ENCODE assay signal across 43 cellular contexts in the genomic region with DNA sequence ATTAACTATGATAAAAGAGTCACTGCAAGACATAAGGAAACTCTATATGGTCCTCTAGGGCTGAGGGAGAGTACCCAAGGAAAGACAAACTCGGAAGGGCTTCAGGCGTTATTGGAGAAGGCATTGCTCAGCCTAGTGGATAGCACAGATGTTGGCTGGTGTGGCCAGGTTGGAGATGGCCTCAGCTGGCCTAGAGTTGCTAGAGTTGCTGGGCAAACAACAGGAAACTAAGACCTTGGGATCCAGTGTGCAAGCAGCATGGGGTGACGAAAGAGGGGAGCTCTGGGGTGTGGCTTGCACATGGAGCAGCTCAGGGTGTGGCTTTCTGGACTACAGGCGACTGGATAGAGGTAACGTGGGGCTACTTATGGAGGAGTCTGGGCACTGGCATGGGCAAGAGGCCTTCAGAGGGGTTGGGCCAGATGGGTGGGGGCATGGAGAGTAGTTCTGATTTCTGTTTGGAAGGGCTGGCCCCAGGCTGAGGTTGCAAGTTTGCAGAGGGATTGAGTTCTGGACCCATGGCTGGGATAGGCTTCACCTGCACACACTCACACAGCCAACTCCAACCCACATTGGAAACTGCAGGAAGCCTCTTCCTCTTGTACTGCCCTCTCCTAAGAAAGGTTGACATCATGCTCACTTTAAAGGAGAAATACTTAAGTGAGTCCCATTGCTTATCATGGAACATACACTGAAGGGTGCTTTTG. TPM values are rescaled to one million over a fixed set of nuclear protein-coding genes. Genes with fewer than 3 reads are reported as not detected.
"Had no signal": no experiment of that assay in that cellular context is flagged by ENCODE, and none has a peak within 500 bp of the region (broad histone marks: within the 10 kb centered on the region; RNA-seq: fewer than 3 reads in every experiment).

No MANE protein-coding gene starts in this region.

- DNase-seq: activated effector memory CD4-positive, alpha-beta T cell treated with anti-CD3 and anti-CD28 coated beads, Interleukin-2, amount 50 U/mL, for 16 hours; activated effector memory CD4-positive, alpha-beta T cell treated with Interleukin-2 at 50 U/mL for 16 hours; activated gamma-delta T cell; activated gamma-delta T cell treated with Interleukin-2 at 50 U/mL for 16 hours; activated naive CD4-positive, alpha-beta T cell; activated naive CD4-positive, alpha-beta T cell treated with anti-CD3 and anti-CD28 coated beads for 36 hours; activated naive CD4-positive, alpha-beta T cell treated with anti-CD3 and anti-CD28 coated beads, Interleukin-2, amount 10 ng/mL, durations not matched to agents 7 days and 5 days; activated naive CD4-positive, alpha-beta T cell treated with anti-CD3 and anti-CD28 coated beads, Interleukin-2, amount 50 U/mL, for 16 hours; activated naive CD4-positive, alpha-beta T cell treated with Interleukin-2 at 50 U/mL for 16 hours; activated naive CD8-positive, alpha-beta T cell treated with anti-CD3 and anti-CD28 coated beads for 36 hours; activated naive CD8-positive, alpha-beta T cell treated with anti-CD3 and anti-CD28 coated beads, Interleukin-2, amount 10 ng/mL, durations not matched to agents 7 days and 5 days; activated naive CD8-positive, alpha-beta T cell treated with anti-CD3 and anti-CD28 coated beads, Interleukin-2, amount 50 U/mL, for 24 hours; activated T-cell treated with anti-CD3 and anti-CD28 coated beads, Interleukin-2, amount 50 U/mL, for 24 hours; activated T-cell treated with anti-CD3 and anti-CD28 coated beads, Interleukin-2, amount 50 U/mL, for 4 hours; activated T-cell treated with anti-CD3 and anti-CD28 coated beads, Interleukin-2, amount 50 U/mL, for 48 hours; activated T-cell treated with anti-CD3 and anti-CD28 coated beads, Interleukin-2, amount 50 U/mL, for 72 hours; adrenal gland; amniotic stem cell; amygdala; anterior cingulate cortex; aorta; body of pancreas; brain microvascular endothelial cell; caudate nucleus; central memory CD4-positive, alpha-beta T cell; cerebellar nuclear complex had no signal

- H3K4me1 ChIP-seq: adrenal gland, ascending aorta, body of pancreas, breast epithelium had no signal

- H3K4me3 Mint-ChIP-seq: activated naive CD4-positive, alpha-beta T cell treated with anti-CD3 and anti-CD28 coated beads for 36 hours; activated naive CD4-positive, alpha-beta T cell treated with anti-CD3 and anti-CD28 coated beads, Interleukin-2, amount 10 ng/mL, durations not matched to agents 7 days and 5 days; activated naive CD4-positive, alpha-beta T cell treated with anti-CD3 and anti-CD28 coated beads, Interleukin-2, amount 50 U/mL, for 24 hours; activated naive CD8-positive, alpha-beta T cell; activated naive CD8-positive, alpha-beta T cell treated with anti-CD3 and anti-CD28 coated beads for 36 hours; activated naive CD8-positive, alpha-beta T cell treated with anti-CD3 and anti-CD28 coated beads, Interleukin-2, amount 10 ng/mL, durations not matched to agents 7 days and 5 days; activated naive CD8-positive, alpha-beta T cell treated with anti-CD3 and anti-CD28 coated beads, Interleukin-2, amount 50 U/mL, for 24 hours; activated T-cell treated with anti-CD3 and anti-CD28 coated beads, Interleukin-2, amount 50 U/mL, for 24 hours; activated T-cell treated with anti-CD3 and anti-CD28 coated beads, Interleukin-2, amount 50 U/mL, for 4 hours; activated T-cell treated with anti-CD3 and anti-CD28 coated beads, Interleukin-2, amount 50 U/mL, for 72 hours; activated T-helper 1 cell treated with anti-CD3 and anti-CD28 coated beads, Interleukin-12 subunit alpha, Interleukin-12 subunit beta, Interleukin-2, Interleukin-4 antibody, amounts not matched to agents 30 ng/mL and 10 ng/mL and 1 ng/mL, durations not matched to agents 14 hours and 24 hours and 36 hours; activated T-helper 17 cell treated with anti-CD3 and anti-CD28 coated beads, Interleukin-2, amount 50 U/mL, for 72 hours; brain; central memory CD8-positive, alpha-beta T cell had no signal

- H3K9me3 ChIP-seq: adrenal gland, ascending aorta, body of pancreas, breast epithelium had no signal

- H3K9me3 Mint-ChIP-seq: activated naive CD4-positive, alpha-beta T cell treated with anti-CD3 and anti-CD28 coated beads for 36 hours; activated naive CD4-positive, alpha-beta T cell treated with anti-CD3 and anti-CD28 coated beads, Interleukin-2, amount 10 ng/mL, durations not matched to agents 7 days and 5 days; activated naive CD4-positive, alpha-beta T cell treated with anti-CD3 and anti-CD28 coated beads, Interleukin-2, amount 50 U/mL, for 24 hours; activated naive CD4-positive, alpha-beta T cell treated with anti-CD3 and anti-CD28 coated beads, Interleukin-2, amount 50 U/mL, for 72 hours; activated naive CD8-positive, alpha-beta T cell treated with anti-CD3 and anti-CD28 coated beads for 36 hours; activated naive CD8-positive, alpha-beta T cell treated with anti-CD3 and anti-CD28 coated beads, Interleukin-2, amount 10 ng/mL, durations not matched to agents 7 days and 5 days; activated naive CD8-positive, alpha-beta T cell treated with anti-CD3 and anti-CD28 coated beads, Interleukin-2, amount 50 U/mL, for 24 hours; activated T-cell treated with anti-CD3 and anti-CD28 coated beads, Interleukin-2, amount 50 U/mL, for 24 hours; activated T-cell treated with anti-CD3 and anti-CD28 coated beads, Interleukin-2, amount 50 U/mL, for 4 hours; activated T-cell treated with anti-CD3 and anti-CD28 coated beads, Interleukin-2, amount 50 U/mL, for 72 hours; activated T-helper 1 cell treated with anti-CD3 and anti-CD28 coated beads, Interleukin-12 subunit alpha, Interleukin-12 subunit beta, Interleukin-2, Interleukin-4 antibody, amounts not matched to agents 30 ng/mL and 10 ng/mL and 1 ng/mL, durations not matched to agents 14 hours and 24 hours and 36 hours; activated T-helper 17 cell treated with anti-CD3 and anti-CD28 coated beads, Interleukin-2, amount 50 U/mL, for 72 hours; activated T-helper 2 cell treated with anti-CD3 and anti-CD28 coated beads, Interferon-gamma antibody, Interleukin-2, Interleukin-4, amounts not matched to agents 10 μg/mL and 5 μg/mL and 100 μg/mL, durations not matched to agents 14 hours and 24 hours and 36 hours; brain; central memory CD8-positive, alpha-beta T cell had no signal

- FAIRE-seq: astrocyte, bronchial epithelial cell had no signal

- H3K36me3 Mint-ChIP-seq: activated naive CD4-positive, alpha-beta T cell treated with anti-CD3 and anti-CD28 coated beads, Interleukin-2, amount 10 ng/mL, durations not matched to agents 7 days and 5 days; activated naive CD4-positive, alpha-beta T cell treated with anti-CD3 and anti-CD28 coated beads, Interleukin-2, amount 50 U/mL, for 24 hours; activated naive CD4-positive, alpha-beta T cell treated with anti-CD3 and anti-CD28 coated beads, Interleukin-2, amount 50 U/mL, for 72 hours; activated naive CD8-positive, alpha-beta T cell; activated naive CD8-positive, alpha-beta T cell treated with anti-CD3 and anti-CD28 coated beads for 36 hours; activated naive CD8-positive, alpha-beta T cell treated with anti-CD3 and anti-CD28 coated beads, Interleukin-2, amount 10 ng/mL, durations not matched to agents 7 days and 5 days; brain had no signal

- H3K36me3 ChIP-seq: adrenal gland, ascending aorta, brain microvascular endothelial cell, breast epithelium, cardiac muscle cell had no signal

- H3K27me3 ChIP-seq: adrenal gland, ascending aorta, body of pancreas, brain microvascular endothelial cell, cardiac muscle cell had no signal

- H3K4me3 ChIP-seq: adrenal gland, ascending aorta, body of pancreas, breast epithelium, cardiac muscle cell had no signal

- H3K4me1 Mint-ChIP-seq: activated naive CD4-positive, alpha-beta T cell treated with anti-CD3 and anti-CD28 coated beads, Interleukin-2, amount 10 ng/mL, durations not matched to agents 7 days and 5 days; activated naive CD4-positive, alpha-beta T cell treated with anti-CD3 and anti-CD28 coated beads, Interleukin-2, amount 50 U/mL, for 24 hours; activated naive CD8-positive, alpha-beta T cell treated with anti-CD3 and anti-CD28 coated beads for 36 hours; activated naive CD8-positive, alpha-beta T cell treated with anti-CD3 and anti-CD28 coated beads, Interleukin-2, amount 10 ng/mL, durations not matched to agents 7 days and 5 days; activated naive CD8-positive, alpha-beta T cell treated with anti-CD3 and anti-CD28 coated beads, Interleukin-2, amount 50 U/mL, for 24 hours; activated T-helper 17 cell treated with anti-CD3 and anti-CD28 coated beads, Interleukin-2, amount 50 U/mL, for 72 hours; brain; central memory CD8-positive, alpha-beta T cell had no signal

- H3K27ac Mint-ChIP-seq: activated naive CD4-positive, alpha-beta T cell treated with anti-CD3 and anti-CD28 coated beads for 36 hours; activated naive CD4-positive, alpha-beta T cell treated with anti-CD3 and anti-CD28 coated beads, Interleukin-2, amount 10 ng/mL, durations not matched to agents 7 days and 5 days; activated naive CD4-positive, alpha-beta T cell treated with anti-CD3 and anti-CD28 coated beads, Interleukin-2, amount 50 U/mL, for 24 hours; activated naive CD4-positive, alpha-beta T cell treated with anti-CD3 and anti-CD28 coated beads, Interleukin-2, amount 50 U/mL, for 72 hours; activated naive CD8-positive, alpha-beta T cell; activated naive CD8-positive, alpha-beta T cell treated with anti-CD3 and anti-CD28 coated beads for 36 hours; activated naive CD8-positive, alpha-beta T cell treated with anti-CD3 and anti-CD28 coated beads, Interleukin-2, amount 10 ng/mL, durations not matched to agents 7 days and 5 days; activated naive CD8-positive, alpha-beta T cell treated with anti-CD3 and anti-CD28 coated beads, Interleukin-2, amount 50 U/mL, for 24 hours; activated T-cell treated with anti-CD3 and anti-CD28 coated beads, Interleukin-2, amount 50 U/mL, for 24 hours; activated T-cell treated with anti-CD3 and anti-CD28 coated beads, Interleukin-2, amount 50 U/mL, for 72 hours; activated T-helper 1 cell treated with anti-CD3 and anti-CD28 coated beads, Interleukin-12 subunit alpha, Interleukin-12 subunit beta, Interleukin-2, Interleukin-4 antibody, amounts not matched to agents 30 ng/mL and 10 ng/mL and 1 ng/mL, durations not matched to agents 14 hours and 24 hours and 36 hours; activated T-helper 17 cell treated with anti-CD3 and anti-CD28 coated beads, Interleukin-2, amount 50 U/mL, for 72 hours; activated T-helper 2 cell treated with anti-CD3 and anti-CD28 coated beads, Interferon-gamma antibody, Interleukin-2, Interleukin-4, amounts not matched to agents 10 μg/mL and 5 μg/mL and 100 μg/mL, durations not matched to agents 14 hours and 24 hours and 36 hours; brain had no signal

- ATAC-seq: activated naive CD4-positive, alpha-beta T cell treated with anti-CD3 and anti-CD28 coated beads, Interleukin-2, amount 50 U/mL, for 72 hours; activated naive CD8-positive, alpha-beta T cell treated with anti-CD3 and anti-CD28 coated beads, Interleukin-2, amount 50 U/mL, for 24 hours; activated T-cell treated with anti-CD3 and anti-CD28 coated beads, Interleukin-2, amount 50 U/mL, for 4 hours; activated T-cell treated with anti-CD3 and anti-CD28 coated beads, Interleukin-2, amount 50 U/mL, for 72 hours; activated T-helper 17 cell treated with anti-CD3 and anti-CD28 coated beads, Interleukin-2, amount 50 U/mL, for 72 hours; body of pancreas had no signal

- H3K27me3 Mint-ChIP-seq: activated naive CD4-positive, alpha-beta T cell treated with anti-CD3 and anti-CD28 coated beads, Interleukin-2, amount 10 ng/mL, durations not matched to agents 7 days and 5 days; activated naive CD4-positive, alpha-beta T cell treated with anti-CD3 and anti-CD28 coated beads, Interleukin-2, amount 50 U/mL, for 24 hours; activated naive CD8-positive, alpha-beta T cell; activated naive CD8-positive, alpha-beta T cell treated with anti-CD3 and anti-CD28 coated beads for 36 hours; activated naive CD8-positive, alpha-beta T cell treated with anti-CD3 and anti-CD28 coated beads, Interleukin-2, amount 10 ng/mL, durations not matched to agents 7 days and 5 days; activated naive CD8-positive, alpha-beta T cell treated with anti-CD3 and anti-CD28 coated beads, Interleukin-2, amount 50 U/mL, for 24 hours; activated T-cell treated with anti-CD3 and anti-CD28 coated beads, Interleukin-2, amount 50 U/mL, for 24 hours; activated T-helper 17 cell treated with anti-CD3 and anti-CD28 coated beads, Interleukin-2, amount 50 U/mL, for 72 hours; central memory CD8-positive, alpha-beta T cell had no signal

- H3K27ac ChIP-seq: adrenal gland, ascending aorta, body of pancreas, brain microvascular endothelial cell, breast epithelium, cardiac muscle cell had no signal

RNA-seq across cellular contexts. Expression of a gene that starts 5.2 kb away (rescaled TPM):
- total RNA-seq: activated naive CD4-positive, alpha-beta T cell treated with anti-CD3 and anti-CD28 coated beads for 36 hours; activated naive CD4-positive, alpha-beta T cell treated with anti-CD3 and anti-CD28 coated beads, Interleukin-2, amount 50 U/mL, for 72 hours; activated naive CD8-positive, alpha-beta T cell treated with anti-CD3 and anti-CD28 coated beads for 36 hours; activated naive CD8-positive, alpha-beta T cell treated with anti-CD3 and anti-CD28 coated beads, Interleukin-2, amount 10 ng/mL, durations not matched to agents 7 days and 5 days; activated T-cell treated with anti-CD3 and anti-CD28 coated beads, Interleukin-2, amount 50 U/mL, for 4 hours; activated T-cell treated with anti-CD3 and anti-CD28 coated beads, Interleukin-2, amount 50 U/mL, for 72 hours; activated T-helper 1 cell treated with anti-CD3 and anti-CD28 coated beads, Interleukin-12 subunit alpha, Interleukin-12 subunit beta, Interleukin-2, Interleukin-4 antibody, amounts not matched to agents 30 ng/mL and 10 ng/mL and 1 ng/mL, durations not matched to agents 14 hours and 24 hours and 36 hours; activated T-helper 17 cell treated with anti-CD3 and anti-CD28 coated beads, Interleukin-2, amount 50 U/mL, for 72 hours; activated T-helper 2 cell treated with anti-CD3 and anti-CD28 coated beads, Interferon-gamma antibody, Interleukin-2, Interleukin-4, amounts not matched to agents 10 μg/mL and 5 μg/mL and 100 μg/mL, durations not matched to agents 14 hours and 24 hours and 36 hours; adrenal gland; aorta; ascending aorta; astrocyte; body of pancreas; breast epithelium; bronchial epithelial cell; cardiac muscle cell; cardiac septum; cerebellum; chondrocyte had no signal
- polyA plus RNA-seq: adipose tissue, adrenal gland, aorta, cardiac muscle cell had no signal

RNA-seq across cellular contexts. Expression of a gene that starts 18.7 kb away (rescaled TPM):
- total RNA-seq: activated naive CD4-positive, alpha-beta T cell treated with anti-CD3 and anti-CD28 coated beads for 36 hours; activated naive CD4-positive, alpha-beta T cell treated with anti-CD3 and anti-CD28 coated beads, Interleukin-2, amount 50 U/mL, for 72 hours; activated naive CD8-positive, alpha-beta T cell treated with anti-CD3 and anti-CD28 coated beads for 36 hours; activated naive CD8-positive, alpha-beta T cell treated with anti-CD3 and anti-CD28 coated beads, Interleukin-2, amount 10 ng/mL, durations not matched to agents 7 days and 5 days; activated T-cell treated with anti-CD3 and anti-CD28 coated beads, Interleukin-2, amount 50 U/mL, for 72 hours; activated T-helper 1 cell treated with anti-CD3 and anti-CD28 coated beads, Interleukin-12 subunit alpha, Interleukin-12 subunit beta, Interleukin-2, Interleukin-4 antibody, amounts not matched to agents 30 ng/mL and 10 ng/mL and 1 ng/mL, durations not matched to agents 14 hours and 24 hours and 36 hours; activated T-helper 17 cell treated with anti-CD3 and anti-CD28 coated beads, Interleukin-2, amount 50 U/mL, for 72 hours; activated T-helper 2 cell treated with anti-CD3 and anti-CD28 coated beads, Interferon-gamma antibody, Interleukin-2, Interleukin-4, amounts not matched to agents 10 μg/mL and 5 μg/mL and 100 μg/mL, durations not matched to agents 14 hours and 24 hours and 36 hours; aorta; ascending aorta; astrocyte; body of pancreas; bronchial epithelial cell; cardiac muscle cell; cardiac septum; cerebellum; chondrocyte had no signal
- polyA plus RNA-seq: adipose tissue, adrenal gland, aorta, cardiac muscle cell had no signal

RNA-seq across cellular contexts. Expression of a gene that starts 22.0 kb away (rescaled TPM):
- total RNA-seq: activated naive CD4-positive, alpha-beta T cell treated with anti-CD3 and anti-CD28 coated beads for 36 hours; activated naive CD4-positive, alpha-beta T cell treated with anti-CD3 and anti-CD28 coated beads, Interleukin-2, amount 50 U/mL, for 72 hours; activated naive CD8-positive, alpha-beta T cell treated with anti-CD3 and anti-CD28 coated beads for 36 hours; activated naive CD8-positive, alpha-beta T cell treated with anti-CD3 and anti-CD28 coated beads, Interleukin-2, amount 10 ng/mL, durations not matched to agents 7 days and 5 days; activated T-cell treated with anti-CD3 and anti-CD28 coated beads, Interleukin-2, amount 50 U/mL, for 4 hours; activated T-cell treated with anti-CD3 and anti-CD28 coated beads, Interleukin-2, amount 50 U/mL, for 72 hours; activated T-helper 1 cell treated with anti-CD3 and anti-CD28 coated beads, Interleukin-12 subunit alpha, Interleukin-12 subunit beta, Interleukin-2, Interleukin-4 antibody, amounts not matched to agents 30 ng/mL and 10 ng/mL and 1 ng/mL, durations not matched to agents 14 hours and 24 hours and 36 hours; activated T-helper 17 cell treated with anti-CD3 and anti-CD28 coated beads, Interleukin-2, amount 50 U/mL, for 72 hours; activated T-helper 2 cell treated with anti-CD3 and anti-CD28 coated beads, Interferon-gamma antibody, Interleukin-2, Interleukin-4, amounts not matched to agents 10 μg/mL and 5 μg/mL and 100 μg/mL, durations not matched to agents 14 hours and 24 hours and 36 hours; adrenal gland; aorta; ascending aorta; astrocyte; body of pancreas; breast epithelium; bronchial epithelial cell; cardiac muscle cell; cardiac septum; cerebellum; chondrocyte had no signal
- polyA plus RNA-seq: adipose tissue, adrenal gland, aorta, cardiac muscle cell had no signal

RNA-seq across cellular contexts. Expression of a gene that starts 27.5 kb away (rescaled TPM):
- total RNA-seq: activated naive CD4-positive, alpha-beta T cell treated with anti-CD3 and anti-CD28 coated beads for 36 hours; activated naive CD4-positive, alpha-beta T cell treated with anti-CD3 and anti-CD28 coated beads, Interleukin-2, amount 50 U/mL, for 72 hours; activated naive CD8-positive, alpha-beta T cell treated with anti-CD3 and anti-CD28 coated beads for 36 hours; activated naive CD8-positive, alpha-beta T cell treated with anti-CD3 and anti-CD28 coated beads, Interleukin-2, amount 10 ng/mL, durations not matched to agents 7 days and 5 days; activated T-cell treated with anti-CD3 and anti-CD28 coated beads, Interleukin-2, amount 50 U/mL, for 4 hours; activated T-cell treated with anti-CD3 and anti-CD28 coated beads, Interleukin-2, amount 50 U/mL, for 72 hours; activated T-helper 1 cell treated with anti-CD3 and anti-CD28 coated beads, Interleukin-12 subunit alpha, Interleukin-12 subunit beta, Interleukin-2, Interleukin-4 antibody, amounts not matched to agents 30 ng/mL and 10 ng/mL and 1 ng/mL, durations not matched to agents 14 hours and 24 hours and 36 hours; activated T-helper 17 cell treated with anti-CD3 and anti-CD28 coated beads, Interleukin-2, amount 50 U/mL, for 72 hours; activated T-helper 2 cell treated with anti-CD3 and anti-CD28 coated beads, Interferon-gamma antibody, Interleukin-2, Interleukin-4, amounts not matched to agents 10 μg/mL and 5 μg/mL and 100 μg/mL, durations not matched to agents 14 hours and 24 hours and 36 hours; adrenal gland; aorta; ascending aorta; astrocyte; body of pancreas; breast epithelium; bronchial epithelial cell; cardiac muscle cell; cardiac septum; cerebellum; chondrocyte had no signal
- polyA plus RNA-seq: adipose tissue, adrenal gland, aorta, cardiac muscle cell had no signal

RNA-seq across cellular contexts. Expression of a gene that starts 53.2 kb away (rescaled TPM):
- total RNA-seq: activated naive CD4-positive, alpha-beta T cell treated with anti-CD3 and anti-CD28 coated beads for 36 hours; activated naive CD4-positive, alpha-beta T cell treated with anti-CD3 and anti-CD28 coated beads, Interleukin-2, amount 50 U/mL, for 72 hours; activated naive CD8-positive, alpha-beta T cell treated with anti-CD3 and anti-CD28 coated beads for 36 hours; activated naive CD8-positive, alpha-beta T cell treated with anti-CD3 and anti-CD28 coated beads, Interleukin-2, amount 10 ng/mL, durations not matched to agents 7 days and 5 days; activated T-cell treated with anti-CD3 and anti-CD28 coated beads, Interleukin-2, amount 50 U/mL, for 4 hours; activated T-cell treated with anti-CD3 and anti-CD28 coated beads, Interleukin-2, amount 50 U/mL, for 72 hours; activated T-helper 1 cell treated with anti-CD3 and anti-CD28 coated beads, Interleukin-12 subunit alpha, Interleukin-12 subunit beta, Interleukin-2, Interleukin-4 antibody, amounts not matched to agents 30 ng/mL and 10 ng/mL and 1 ng/mL, durations not matched to agents 14 hours and 24 hours and 36 hours; activated T-helper 17 cell treated with anti-CD3 and anti-CD28 coated beads, Interleukin-2, amount 50 U/mL, for 72 hours; activated T-helper 2 cell treated with anti-CD3 and anti-CD28 coated beads, Interferon-gamma antibody, Interleukin-2, Interleukin-4, amounts not matched to agents 10 μg/mL and 5 μg/mL and 100 μg/mL, durations not matched to agents 14 hours and 24 hours and 36 hours; adrenal gland; aorta; ascending aorta; astrocyte; body of pancreas; breast epithelium; bronchial epithelial cell; cardiac muscle cell; cardiac septum; cerebellum; chondrocyte had no signal
- polyA plus RNA-seq: aorta, cardiac muscle cell had no signal
